In the genomic region with DNA sequence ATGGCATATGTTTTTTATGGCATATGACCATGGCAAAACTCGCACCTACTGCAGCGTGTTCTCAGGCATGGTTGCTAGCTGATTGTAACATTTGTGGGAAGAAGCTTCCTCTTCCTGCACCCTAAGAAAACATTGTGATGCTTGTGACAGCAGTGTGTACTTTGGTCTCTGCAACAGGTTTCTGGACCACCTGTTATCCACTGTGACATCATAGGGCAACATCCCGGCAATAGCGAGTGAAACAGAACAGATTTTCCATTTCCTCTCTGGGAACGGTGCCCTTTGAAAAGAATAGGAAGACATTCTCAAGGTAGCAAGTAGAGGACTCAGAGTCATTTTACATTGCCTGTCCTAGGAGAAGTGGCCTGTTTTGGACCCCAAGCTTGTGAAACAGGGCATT, we compare ENCODE assay signal across 21 cellular contexts.
DNase-seq lines count a peak whose midpoint lies in the region; TF ChIP-seq lines count a peak whose summit lies in the region.
"Had no signal": no experiment of that assay in that cellular context is flagged by ENCODE, and none has a peak within 500 bp of the region (broad histone marks: within the 10 kb centered on the region; RNA-seq: fewer than 3 reads in every experiment).

No MANE protein-coding gene starts in this region.

- no peak overlapping the region for H4K91ac ChIP-seq in H9 (ENCODE audit: insufficient read length, low read depth, low read length)

- H3K27ac Mint-ChIP-seq in H9: no peak overlapping the region
- H3K27ac Mint-ChIP-seq: CD14-positive monocyte; CD4-positive, alpha-beta T cell; CD8-positive, alpha-beta memory T cell had no signal

- no peak overlapping the region for H3K4ac ChIP-seq in H9 (ENCODE audit: low read depth, low read length)

- H3K79me2 ChIP-seq in H9 (ENCODE audit: insufficient read depth, low read length): no peaks in the 10 kb centered on the region

- no peaks in the 10 kb centered on the region for H3K23me2 ChIP-seq in H9 (ENCODE audit: insufficient read length, low read depth, low read length, poor library complexity, severe bottlenecking)

- WGBS in H9 (ENCODE audit: extremely low coverage, insufficient read length, low lambda C conversion rate): no CpG with 5 or more reads among the region's 5 CpGs

- no peak overlapping the region for H3K23ac ChIP-seq in H9 (ENCODE audit: insufficient read length, low read depth, low read length)

- no peak overlapping the region for H2AK5ac ChIP-seq in H9 (ENCODE audit: insufficient read length, low read length)

- H3K27me3 ChIP-seq in H9 (ENCODE audit: insufficient read depth, low read length): no peaks in the 10 kb centered on the region
- H3K27me3 ChIP-seq: BLaER1 treated with 17β-estradiol and CSF1 and Interleukin-3, amounts not matched to agents 10 nM and 100 nM had no signal

- peaks cover 37 to 38% of the 10 kb centered on the region in 2 experiments for H3K4me1 Mint-ChIP-seq in H9
- H3K4me1 Mint-ChIP-seq: CD14-positive monocyte; CD8-positive, alpha-beta memory T cell had no signal

- H2BK12ac ChIP-seq in H9 (ENCODE audit: insufficient read length, low read depth, low read length): no peak overlapping the region

- H3K4me3 Mint-ChIP-seq in H9: no peak overlapping the region
- H3K4me3 Mint-ChIP-seq: CD14-positive monocyte; CD4-positive, alpha-beta T cell; CD8-positive, alpha-beta memory T cell had no signal

- no peaks in the 10 kb centered on the region for H3K9me3 ChIP-seq in H9 (ENCODE audit: control insufficient read depth, low read depth, low read length)
- H3K9me3 ChIP-seq: A549; BE2C; BLaER1 treated with 17β-estradiol and CSF1 and Interleukin-3, amounts not matched to agents 10 nM and 100 nM had no signal

- H2BK120ac ChIP-seq in H9 (ENCODE audit: low read depth, low read length, poor library complexity, severe bottlenecking): no peak overlapping the region

- no peak overlapping the region for H3K56ac ChIP-seq in H9 (ENCODE audit: insufficient read length, low read depth, low read length)

- H4K8ac ChIP-seq in H9 (replicated peaks; ENCODE audit: insufficient read length, low read depth, low read length): no peak overlapping the region

- no peak overlapping the region for H2BK20ac ChIP-seq in H9 (ENCODE audit: low read depth, low read length, poor library complexity, severe bottlenecking)

- no peaks in the 10 kb centered on the region for H3K27me3 Mint-ChIP-seq in H9 (ENCODE audit: low read depth)
- H3K27me3 Mint-ChIP-seq: CD4-positive, alpha-beta T cell had no signal

- H3K4me2 ChIP-seq in H9 (ENCODE audit: insufficient read depth, insufficient read length, low read length): no peak overlapping the region
- H3K4me2 ChIP-seq: A549; BLaER1 treated with 17β-estradiol and CSF1 and Interleukin-3, amounts not matched to agents 10 nM and 100 nM had no signal

- H2BK5ac ChIP-seq in H9 (ENCODE audit: insufficient read length, low read length): no peak overlapping the region

- H4K5ac ChIP-seq in H9 (ENCODE audit: insufficient read length, low read depth, low read length): no peak overlapping the region

- no peaks in the 10 kb centered on the region for H3K79me1 ChIP-seq in H9 (ENCODE audit: insufficient read depth, low read depth, low read length, poor library complexity, severe bottlenecking)

- no peak overlapping the region for H2BK15ac ChIP-seq in H9 (ENCODE audit: low read depth, low read length)

- no peak overlapping the region for H3K18ac ChIP-seq in H9 (ENCODE audit: insufficient read length, low read depth, low read length)

- H3K36me3 Mint-ChIP-seq in H9 (ENCODE audit: insufficient read depth in 1 of 3, low read depth in 3 of 3): no peaks in the 10 kb centered on the region
- H3K36me3 Mint-ChIP-seq: CD14-positive monocyte; CD8-positive, alpha-beta memory T cell had no signal

- H3K27ac ChIP-seq in H9 (ENCODE audit: insufficient read length, low read depth, low read length): no peak overlapping the region
- H3K27ac ChIP-seq: A549; BLaER1 treated with 17β-estradiol and CSF1 and Interleukin-3, amounts not matched to agents 10 nM and 100 nM had no signal

- in situ Hi-C loops in G401 (cut with HindIII; ENCODE audit: low sequenced_read_pairs): no loop called here

- H3K4me3 ChIP-seq in foreskin fibroblast (ENCODE audit: low read depth in 1 of 2, low read length in 2 of 2): no peak overlapping the region
- H3K4me3 ChIP-seq: A549; BLaER1 treated with 17β-estradiol and CSF1 and Interleukin-3, amounts not matched to agents 10 nM and 100 nM had no signal

- TF ChIP-seq CTCF in H9 (conservative IDR thresholded peaks at IDR 0.05): no peak
- TF ChIP-seq CTCF in foreskin fibroblast (IDR thresholded peaks at IDR 0.05; ENCODE audit: low read depth, low read length): no peak

- no peak overlapping the region for H2AFZ ChIP-seq in H9 (ENCODE audit: low read length)

- H3K9ac ChIP-seq in H9 (ENCODE audit: extremely low read depth, insufficient read length, low read length): no peak overlapping the region
- H3K9ac ChIP-seq: BLaER1 treated with 17β-estradiol and CSF1 and Interleukin-3, amounts not matched to agents 10 nM and 100 nM had no signal

- H3K9me3 Mint-ChIP-seq in H9: no peaks in the 10 kb centered on the region
- H3K9me3 Mint-ChIP-seq: CD4-positive, alpha-beta T cell had no signal

- H3T11ph ChIP-seq in H9 (ENCODE audit: low read length): no peak overlapping the region

- peaks cover 6% of the 10 kb centered on the region; the same call in 1 of the 2 replicates for H3K4me1 ChIP-seq in H9 (ENCODE audit: insufficient read depth, low read length)
- H3K4me1 ChIP-seq: A549; BE2C; BLaER1 treated with 17β-estradiol and CSF1 and Interleukin-3, amounts not matched to agents 10 nM and 100 nM had no signal

- H4K20me1 ChIP-seq in H9 (ENCODE audit: control insufficient read depth, insufficient read depth, insufficient read length): no peaks in the 10 kb centered on the region
- H4K20me1 ChIP-seq: BLaER1 treated with 17β-estradiol and CSF1 and Interleukin-3, amounts not matched to agents 10 nM and 100 nM had no signal

- H3K14ac ChIP-seq in H9 (ENCODE audit: insufficient read depth, low read length): 0 out of 2 replicates have a peak overlapping the region, but pooled peaks have one; percentile 26

- DNase-seq in G401 (ENCODE audit: low spot score) (peak; percentile 90), H9 (no peak), cerebellum (ENCODE audit: low spot score) (peak; percentile 71), KG1 (lab: John Stamatoyannopoulos, UW) (no peak), foreskin fibroblast (no peak), NCI-H2029 (lab: John Stamatoyannopoulos, UW) (no peak)
- DNase-seq: 8988T; ACHN; AML-193; BE2C; CD4-positive, alpha-beta T cell; CD8-positive, alpha-beta memory T cell; DMS 273 treated with DMSO at 0.1 percent for 48 hours; DMS79; EL; GF-D8; GOT3; H7 had no signal

Comparison
In these comparisons a context has a peak if more than half of its experiments do, and no peak if none do; other contexts are left out.
1. DNase-seq: peak in G401 (single experiment) and cerebellum (single experiment); none in H9 (single experiment), KG1 (single experiment), foreskin fibroblast (0 of 2) and NCI-H2029 (single experiment).